Comparison of ENCODE assay signal across 19 cellular contexts in genomic region chr11:16879690-16880089, GRCh38.
"Had no signal": no experiment of that assay in that cellular context is flagged by ENCODE, and none has a peak within 500 bp of the region (broad histone marks: within the 10 kb centered on the region; RNA-seq: fewer than 3 reads in every experiment).

No MANE protein-coding gene starts in this region.

- ATAC-seq: activated naive CD4-positive, alpha-beta T cell treated with anti-CD3 and anti-CD28 coated beads, Interleukin-2, amount 50 U/mL, for 72 hours; foreskin keratinocyte; stimulated activated effector memory CD8-positive, alpha-beta T cell treated with anti-CD3 and anti-CD28 coated beads, Interleukin-12 subunit alpha, Interleukin-12 subunit beta, amount 100 ng/mL, for 72 hours; T-helper 17 cell had no signal

- H3K27ac ChIP-seq: foreskin keratinocyte, neural progenitor cell, thoracic aorta, WERI-Rb-1 had no signal

- H3K36me3 ChIP-seq: neural progenitor cell, thoracic aorta, WERI-Rb-1 had no signal

- DNase-seq: activated CD4-positive, alpha-beta T cell treated with anti-CD3 and anti-CD28 coated beads, Interleukin-2, amount 50 U/mL, for 4 hours; activated gamma-delta T cell; activated T-cell treated with anti-CD3 and anti-CD28 coated beads, Interleukin-2, amount 50 U/mL, for 72 hours; amniotic stem cell; dermis blood vessel endothelial cell; effector memory CD4-positive, alpha-beta T cell; foreskin keratinocyte; glutamatergic neuron; kidney; mesenchymal stem cell; naive thymus-derived CD4-positive, alpha-beta T cell; small intestine; stimulated activated CD4-positive, alpha-beta T cell treated with anti-CD3 and anti-CD28 coated beads, Interleukin-4, amount 100 ng/mL, for 24 hours; T-helper 17 cell; WERI-Rb-1 had no signal

- H3K4me3 ChIP-seq: neural progenitor cell, thoracic aorta had no signal

- H3K9me3 ChIP-seq: thoracic aorta had no signal

- H3K27me3 ChIP-seq: foreskin keratinocyte, neural progenitor cell had no signal
